In the genomic region with DNA sequence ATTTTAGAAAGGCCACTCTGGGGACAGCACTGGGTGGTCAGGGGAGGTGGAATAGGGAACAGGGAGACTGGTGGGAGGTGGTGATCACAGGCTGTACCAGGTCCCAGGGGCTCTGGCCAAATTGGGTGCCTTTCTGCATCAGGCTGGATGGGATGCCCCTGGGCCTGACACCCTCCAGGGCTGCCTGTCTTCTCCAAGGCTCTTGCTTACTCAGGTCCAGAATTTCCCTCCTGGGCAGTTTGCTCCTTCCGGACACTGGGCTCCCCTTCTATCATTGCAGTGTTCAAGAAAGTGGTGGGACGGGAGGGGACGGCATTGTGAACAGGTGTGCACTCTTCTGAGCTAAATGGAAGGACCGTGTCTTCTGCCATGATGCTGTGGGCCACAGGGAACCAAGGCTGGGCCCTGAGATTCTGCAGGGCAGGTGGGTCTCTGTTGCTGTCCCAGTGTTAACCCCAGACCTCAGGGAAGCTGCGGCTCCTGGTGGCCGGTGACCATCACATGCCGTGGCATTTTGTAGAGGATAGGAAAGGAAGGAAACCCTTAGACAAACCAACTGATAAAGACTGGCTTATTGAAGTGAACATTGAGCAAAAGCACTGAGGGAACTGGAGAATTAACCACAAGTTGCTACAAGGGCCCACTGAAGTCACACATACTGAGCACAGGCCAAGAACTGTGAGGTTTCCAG, we compare ENCODE assay signal across 24 cellular contexts.
DNase-seq lines count a peak whose midpoint lies in the region; ATAC-seq, FAIRE-seq and TF ChIP-seq lines count a peak whose summit lies in the region.
"Had no signal": no experiment of that assay in that cellular context is flagged by ENCODE, and none has a peak within 500 bp of the region (broad histone marks: within the 10 kb centered on the region; RNA-seq: fewer than 3 reads in every experiment).

No MANE protein-coding gene starts in this region.

- dilution Hi-C loops in IMR-90 (cut with HindIII; ENCODE audit: low sequenced_read_pairs, unreplicated experiment): no loop called here

- no peak for TF ChIP-seq RAD21 in IMR-90 (IDR thresholded peaks at IDR 0.05; ENCODE audit: low read length)

- H2BK5ac ChIP-seq in IMR-90 (ENCODE audit: low read depth, low read length, poor library complexity, severe bottlenecking) (no peak overlapping the region), neuronal stem cell (ENCODE audit: low read length) (no peak overlapping the region)

- no TSS peak for BruUV-seq in IMR-90 (replicated peaks; lab: Mats Ljungman, UMichigan)

- FAIRE-seq in HTR-8/SVneo (lab: Jason Lieb, UNC): no peak
- FAIRE-seq: frontal cortex, GM18507, H1 had no signal

- no peak overlapping the region for H2AK5ac ChIP-seq in IMR-90 (ENCODE audit: low read depth, low read length)
- no peak overlapping the region for H2AK5ac ChIP-seq in neuronal stem cell (ENCODE audit: low read depth, low read length)

- H3K27ac Mint-ChIP-seq in chondrocyte (ENCODE audit: unreplicated experiment) (no peak overlapping the region), immature natural killer cell (no peak overlapping the region)
- H3K27ac Mint-ChIP-seq: CD4-positive, CD25-positive, alpha-beta regulatory T cell; IgD-negative memory B cell had no signal

- H3K4me1 ChIP-seq in IMR-90 (ENCODE audit: control insufficient read depth, insufficient read depth, low read length) (peaks cover 10% of the 10 kb centered on the region), neuronal stem cell (ENCODE audit: control insufficient read depth in 2 of 2, insufficient read depth in 1 of 2, low read depth in 1 of 2, low read length in 2 of 2) (peaks cover 7 to 11% of the 10 kb centered on the region in 2 donors)
- H3K4me1 ChIP-seq: ascending aorta had no signal

- H3K4ac ChIP-seq in IMR-90 (ENCODE audit: low read depth, low read length) (no peak overlapping the region), neuronal stem cell (ENCODE audit: low read length) (no peak overlapping the region)

- 0 out of 2 replicates have a peak overlapping the region, but pooled peaks have one; percentile 10 for H2BK20ac ChIP-seq in IMR-90 (ENCODE audit: low read depth, low read length)

- TF ChIP-seq POLR2A in IMR-90 (IDR thresholded peaks at IDR 0.05; ENCODE audit: low read depth, low read length): no peak

- H3K4me3 ChIP-seq in AG10803 (ENCODE audit: low read length) (no peak overlapping the region), IMR-90 (ENCODE audit: insufficient read depth, low read depth, low read length) (no peak overlapping the region), neuronal stem cell (ENCODE audit: low read length in 2 of 2) (no peak overlapping the region)
- H3K4me3 ChIP-seq: ascending aorta had no signal

- peaks cover 15% of the 10 kb centered on the region for H3K4me1 Mint-ChIP-seq in chondrocyte (ENCODE audit: low read depth)
- H3K4me1 Mint-ChIP-seq in immature natural killer cell: no peaks in the 10 kb centered on the region
- H3K4me1 Mint-ChIP-seq: CD4-positive, CD25-positive, alpha-beta regulatory T cell had no signal

- H3K4me3 Mint-ChIP-seq in chondrocyte (ENCODE audit: unreplicated experiment) (no peak overlapping the region), immature natural killer cell (no peak overlapping the region)
- H3K4me3 Mint-ChIP-seq: CD4-positive, CD25-positive, alpha-beta regulatory T cell; IgD-negative memory B cell had no signal

- H3K4me2 ChIP-seq in IMR-90 (ENCODE audit: low read depth, low read length) (no peak overlapping the region), neuronal stem cell (ENCODE audit: insufficient read depth, low read length, poor library complexity, severe bottlenecking) (no peak overlapping the region)

- no peaks in the 10 kb centered on the region for H4K20me1 ChIP-seq in IMR-90 (ENCODE audit: insufficient read depth, low read length)

- H2BK120ac ChIP-seq in IMR-90 (ENCODE audit: low read depth, low read length): no peak overlapping the region
- no peak overlapping the region for H2BK120ac ChIP-seq in neuronal stem cell (ENCODE audit: low read depth, low read length)

- H3K36me3 ChIP-seq in IMR-90 (ENCODE audit: control insufficient read depth, insufficient read depth, low read length) (no peaks in the 10 kb centered on the region), neuronal stem cell (replicated peaks in 1 of 2; ENCODE audit: control insufficient read depth in 2 of 2, insufficient read depth in 2 of 2, low read length in 2 of 2) (no peaks in the 10 kb centered on the region)
- H3K36me3 ChIP-seq: ascending aorta had no signal

- peaks cover 16% of the 10 kb centered on the region; the same call in 1 of the 2 replicates for H3K9me1 ChIP-seq in IMR-90 (ENCODE audit: insufficient read depth, low read length)

- H3K18ac ChIP-seq in IMR-90 (ENCODE audit: low read depth, low read length) (no peak overlapping the region), neuronal stem cell (ENCODE audit: low read length) (peak overlapping the region; percentile 77)

- intact Hi-C loops in IMR-90 (cut with micrococcal nuclease): no loop called here

- no peak overlapping the region for H3K14ac ChIP-seq in IMR-90 (replicated peaks; ENCODE audit: low read depth, low read length)
- H3K14ac ChIP-seq in neuronal stem cell (ENCODE audit: low read length): no peak overlapping the region

- no peak overlapping the region for H2BK15ac ChIP-seq in IMR-90 (ENCODE audit: low read depth, low read length)
- H2BK15ac ChIP-seq in neuronal stem cell (ENCODE audit: low read length): no peak overlapping the region

- H3K36me3 Mint-ChIP-seq in chondrocyte (ENCODE audit: low read depth): no peaks in the 10 kb centered on the region
- no peaks in the 10 kb centered on the region for H3K36me3 Mint-ChIP-seq in immature natural killer cell
- H3K36me3 Mint-ChIP-seq: activated naive CD4-positive, alpha-beta T cell treated with anti-CD3 and anti-CD28 coated beads, Interleukin-2, amount 50 U/mL, for 72 hours; CD4-positive, CD25-positive, alpha-beta regulatory T cell; IgD-negative memory B cell had no signal

- H3K27me3 Mint-ChIP-seq in chondrocyte (ENCODE audit: low read depth): no peaks in the 10 kb centered on the region
- H3K27me3 Mint-ChIP-seq in immature natural killer cell (ENCODE audit: low read depth in 3 of 3): peaks cover 0 to 3% (median 1%) of the 10 kb centered on the region in 3 donors
- H3K27me3 Mint-ChIP-seq: CD4-positive, CD25-positive, alpha-beta regulatory T cell; IgD-negative memory B cell had no signal

- in situ Hi-C loops in IMR-90 (cut with MboI; ENCODE audit: low sequenced_read_pairs): no loop called here

- H3K9me3 Mint-ChIP-seq in chondrocyte (ENCODE audit: low read depth): peaks cover 6% of the 10 kb centered on the region
- H3K9me3 Mint-ChIP-seq in immature natural killer cell: no peaks in the 10 kb centered on the region
- H3K9me3 Mint-ChIP-seq: activated naive CD4-positive, alpha-beta T cell treated with anti-CD3 and anti-CD28 coated beads, Interleukin-2, amount 50 U/mL, for 72 hours; CD4-positive, CD25-positive, alpha-beta regulatory T cell; IgD-negative memory B cell had no signal

- H3K27ac ChIP-seq in IMR-90 (ENCODE audit: insufficient read depth, low read length) (no peak overlapping the region), neuronal stem cell (replicated peaks; ENCODE audit: low read length) (no peak overlapping the region), caudate nucleus (ENCODE audit: low read depth, low read length) (no peak overlapping the region)
- H3K27ac ChIP-seq: ascending aorta had no signal

- WGBS in IMR-90 (ENCODE audit: extremely low coverage in 2 of 2, insufficient read length in 1 of 2), 2 experiments: no CpG with 5 or more reads among the region's 7 CpGs
- WGBS in neuronal stem cell (ENCODE audit: extremely low coverage in 2 of 2, insufficient read length in 2 of 2, insufficient replicate concordance in 1 of 2), 2 donors: no CpG with 5 or more reads among the region's 7 CpGs

- no peak overlapping the region for H4K91ac ChIP-seq in IMR-90 (ENCODE audit: insufficient read depth, low read depth, low read length)
- H4K91ac ChIP-seq in neuronal stem cell (ENCODE audit: low read depth, low read length, poor library complexity): no peak overlapping the region

- CTCF ChIA-PET in IMR-90 (lab: Yijun Ruan, JAX): no interaction called here

- H2BK12ac ChIP-seq in neuronal stem cell (ENCODE audit: low read length): no peak overlapping the region

- no peak overlapping the region for H4K8ac ChIP-seq in IMR-90 (ENCODE audit: low read depth in 2 of 2, low read length in 2 of 2)
- no peak overlapping the region for H4K8ac ChIP-seq in neuronal stem cell (ENCODE audit: low read depth, low read length)

- TF ChIP-seq CTCF in AG10803 (conservative IDR thresholded peaks at IDR 0.05; ENCODE audit: low read length) (no peak), IMR-90 (conservative IDR thresholded peaks at IDR 0.05; ENCODE audit: low read depth, low read length) (no peak), chondrocyte (IDR thresholded peaks at IDR 0.05) (no peak)

- no peak overlapping the region for H3K23ac ChIP-seq in IMR-90 (ENCODE audit: low read depth, low read length)
- no peak overlapping the region for H3K23ac ChIP-seq in neuronal stem cell (ENCODE audit: low read depth, low read length, poor library complexity)

- no peak overlapping the region for H4K5ac ChIP-seq in IMR-90 (ENCODE audit: low read depth, low read length)

- H3K27me3 ChIP-seq in IMR-90 (ENCODE audit: control insufficient read depth, insufficient read depth, low read length) (no peaks in the 10 kb centered on the region), neuronal stem cell (ENCODE audit: control insufficient read depth in 3 of 3, insufficient read depth in 3 of 3, low read depth in 1 of 3, low read length in 3 of 3) (no peaks in the 10 kb centered on the region)
- H3K27me3 ChIP-seq: ascending aorta had no signal

- H3K56ac ChIP-seq in IMR-90 (ENCODE audit: extremely low read depth, insufficient read depth, low read length): no peak overlapping the region

- peak; percentile 37 for DNase-seq in AG10803 (ENCODE audit: low read depth)
- no peak for DNase-seq in IMR-90
- peak; percentile 77 for DNase-seq in chondrocyte (ENCODE audit: low spot score)
- DNase-seq in neuronal stem cell (ENCODE audit: low spot score): no peak
- no peak for DNase-seq in immature natural killer cell
- no peak for DNase-seq in caudate nucleus (lab: John Stamatoyannopoulos, UW)
- no peak for DNase-seq in GM19240 (ENCODE audit: insufficient read length, low spot score)
- no peak for DNase-seq in HTR-8/SVneo (ENCODE audit: insufficient read length, low spot score)
- DNase-seq: CD4-positive, CD25-positive, alpha-beta regulatory T cell; effector memory CD4-positive, alpha-beta T cell; mammary epithelial cell; NCI-H1694 treated with DMSO at 0.1 percent for 48 hours; NCI-H2227 treated with DMSO at 0.1 percent for 48 hours; stimulated activated CD4-positive, alpha-beta T cell treated with anti-CD3 and anti-CD28 coated beads, Interleukin-4, amount 100 ng/mL, for 4 hours; T1000 had no signal

- POLR2A ChIA-PET in IMR-90 (lab: Charles Lee; ENCODE audit: unreplicated experiment): no interaction called here

- H2AFZ ChIP-seq in IMR-90 (replicated peaks; ENCODE audit: low read length, poor library complexity) (no peak overlapping the region), neuronal stem cell (ENCODE audit: low read length) (no peak overlapping the region)

- H3K79me1 ChIP-seq in IMR-90 (ENCODE audit: low read depth in 1 of 2, low read length in 2 of 2) (no peaks in the 10 kb centered on the region), neuronal stem cell (ENCODE audit: low read depth, low read length) (no peaks in the 10 kb centered on the region)

- ATAC-seq in IMR-90 (ENCODE audit: low read depth): no peak
- ATAC-seq: activated CD4-positive, CD25-positive, alpha-beta regulatory T cell treated with anti-CD3 and anti-CD28 coated beads, Interleukin-2, amount 50 U/mL, for 24 hours; activated naive CD4-positive, alpha-beta T cell treated with anti-CD3 and anti-CD28 coated beads, Interleukin-2, amount 50 U/mL, for 72 hours; esophagus mucosa; Right ventricle myocardium inferior had no signal

- no peak overlapping the region for H2AK9ac ChIP-seq in IMR-90 (replicated peaks; ENCODE audit: low read depth, low read length, poor library complexity)

- H3K9ac ChIP-seq in IMR-90 (ENCODE audit: low read depth, low read length) (no peak overlapping the region), neuronal stem cell (ENCODE audit: low read depth, low read length, poor library complexity) (no peak overlapping the region)

- H3K9me3 ChIP-seq in IMR-90 (ENCODE audit: control insufficient read depth, insufficient read depth, low read length): peaks cover 2% of the 10 kb centered on the region; the same call in 1 of the 2 replicates
- peaks cover 0 to 7% of the 10 kb centered on the region in 2 donors for H3K9me3 ChIP-seq in neuronal stem cell (replicated peaks in 1 of 2; ENCODE audit: control insufficient read depth in 2 of 2, insufficient read depth in 1 of 2, low read depth in 1 of 2, low read length in 2 of 2)
- H3K9me3 ChIP-seq: ascending aorta had no signal

Comparison
In these comparisons a context has a peak if more than half of its experiments do, and no peak if none do; other contexts are left out.
1. DNase-seq: peak in AG10803 (single experiment) and chondrocyte (single experiment); none in IMR-90 (single experiment), neuronal stem cell (single experiment), immature natural killer cell (0 of 3), caudate nucleus (0 of 61), GM19240 (single experiment) and HTR-8/SVneo (single experiment).